Comparison of ENCODE assay signal across 7 cellular contexts in the genomic region with DNA sequence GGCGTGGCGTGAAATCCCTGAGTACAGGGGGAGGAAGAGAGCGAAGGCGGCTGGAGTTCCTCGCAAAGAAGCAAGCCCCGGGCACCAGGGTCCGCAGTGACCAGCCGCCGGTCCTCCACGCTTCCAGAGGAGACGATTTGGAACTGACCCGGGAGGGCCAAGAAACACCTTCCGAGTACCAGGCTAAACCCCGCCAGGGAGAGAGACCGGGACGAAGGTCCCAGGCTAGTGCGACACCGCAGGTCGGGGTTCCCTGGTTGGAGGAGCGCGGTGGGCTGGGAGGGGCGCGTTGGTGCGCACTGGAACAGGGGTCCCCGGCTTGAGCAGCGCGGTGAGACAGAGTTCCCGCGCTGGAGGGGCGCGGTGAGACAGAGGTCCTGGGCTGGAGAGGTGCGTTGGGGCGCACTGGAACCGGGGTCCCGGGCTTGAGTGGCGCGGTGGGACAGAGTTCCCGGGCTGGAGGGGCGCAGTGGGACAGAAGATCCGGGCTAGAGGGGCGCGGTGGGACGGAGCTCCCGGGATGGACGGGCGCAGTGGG. TPM values are rescaled to one million over a fixed set of nuclear protein-coding genes. Genes with fewer than 3 reads are reported as not detected.
A peak's percentile ranks its signal among the peaks of the same experiment; 100 is the strongest.
DNase-seq lines count a peak whose midpoint lies in the region; ATAC-seq and TF ChIP-seq lines count a peak whose summit lies in the region.

No MANE protein-coding gene starts in this region.

- H3K27ac Mint-ChIP-seq in activated T-helper 1 cell treated with anti-CD3 and anti-CD28 coated beads, Interleukin-12 subunit alpha, Interleukin-12 subunit beta, Interleukin-2, Interleukin-4 antibody, amounts not matched to agents 30 ng/mL and 10 ng/mL and 1 ng/mL, durations not matched to agents 14 hours and 24 hours and 36 hours = peak overlapping the region; percentile 77

- peak overlapping the region; percentile 86 for H3K9ac ChIP-seq in neural cell (ENCODE audit: low read length)

- H3F3A ChIP-seq in neural cell (ENCODE audit: insufficient read depth, low read length, poor library complexity, severe bottlenecking) = no peaks in the 10 kb centered on the region

- H3K4me2 ChIP-seq in neural cell (ENCODE audit: low read length) = peak overlapping the region; percentile 86

- no peaks in the 10 kb centered on the region for H3K9me3 ChIP-seq in neural cell (ENCODE audit: low read length)

- TF ChIP-seq EP300 in neural cell (conservative IDR thresholded peaks at IDR 0.05; ENCODE audit: poor library complexity, severe bottlenecking) = no peak

- peaks cover 19% of the 10 kb centered on the region for H3K79me2 ChIP-seq in neural cell (replicated peaks; ENCODE audit: insufficient read depth, low read length)

- H3K9me3 Mint-ChIP-seq in activated T-helper 1 cell treated with anti-CD3 and anti-CD28 coated beads, Interleukin-12 subunit alpha, Interleukin-12 subunit beta, Interleukin-2, Interleukin-4 antibody, amounts not matched to agents 30 ng/mL and 10 ng/mL and 1 ng/mL, durations not matched to agents 14 hours and 24 hours and 36 hours = peaks cover 11% of the 10 kb centered on the region

- no peak for TF ChIP-seq CTCF in GM13976 (IDR thresholded peaks at IDR 0.05; ENCODE audit: borderline replicate concordance, control extremely low read depth, extremely low read depth, insufficient read depth, missing control alignments)
- TF ChIP-seq CTCF in foreskin fibroblast (IDR thresholded peaks at IDR 0.05; ENCODE audit: low read depth, low read length) = no peak
- peak; percentile 15 for TF ChIP-seq CTCF in neural cell (IDR thresholded peaks at IDR 0.05; ENCODE audit: poor library complexity, severe bottlenecking)

- H4K20me1 ChIP-seq in neural cell (ENCODE audit: insufficient read depth) = no peaks in the 10 kb centered on the region

- peak overlapping the region; percentile 87 for H3K4me3 Mint-ChIP-seq in activated T-helper 1 cell treated with anti-CD3 and anti-CD28 coated beads, Interleukin-12 subunit alpha, Interleukin-12 subunit beta, Interleukin-2, Interleukin-4 antibody, amounts not matched to agents 30 ng/mL and 10 ng/mL and 1 ng/mL, durations not matched to agents 14 hours and 24 hours and 36 hours

- no peaks in the 10 kb centered on the region for H3K27me3 Mint-ChIP-seq in activated T-helper 1 cell treated with anti-CD3 and anti-CD28 coated beads, Interleukin-12 subunit alpha, Interleukin-12 subunit beta, Interleukin-2, Interleukin-4 antibody, amounts not matched to agents 30 ng/mL and 10 ng/mL and 1 ng/mL, durations not matched to agents 14 hours and 24 hours and 36 hours (ENCODE audit: insufficient read depth)

- peaks cover 17% of the 10 kb centered on the region for H3K36me3 Mint-ChIP-seq in activated T-helper 1 cell treated with anti-CD3 and anti-CD28 coated beads, Interleukin-12 subunit alpha, Interleukin-12 subunit beta, Interleukin-2, Interleukin-4 antibody, amounts not matched to agents 30 ng/mL and 10 ng/mL and 1 ng/mL, durations not matched to agents 14 hours and 24 hours and 36 hours (ENCODE audit: low read depth)

- H2AFZ ChIP-seq in neural cell (ENCODE audit: low read depth, low read length) = peak overlapping the region; percentile 91

- H3K27ac ChIP-seq in neural cell (ENCODE audit: low read length) = no peak overlapping the region

- peaks cover 60% of the 10 kb centered on the region for H3K4me1 Mint-ChIP-seq in activated T-helper 1 cell treated with anti-CD3 and anti-CD28 coated beads, Interleukin-12 subunit alpha, Interleukin-12 subunit beta, Interleukin-2, Interleukin-4 antibody, amounts not matched to agents 30 ng/mL and 10 ng/mL and 1 ng/mL, durations not matched to agents 14 hours and 24 hours and 36 hours (ENCODE audit: low read depth)

- TF ChIP-seq RAD21 in neural cell (conservative IDR thresholded peaks at IDR 0.05) = no peak

- no peaks in the 10 kb centered on the region for H3K9me2 ChIP-seq in neural cell (ENCODE audit: insufficient read depth, low read length)

- in situ Hi-C loops in GM13976 (cut with MboI; ENCODE audit: low sequenced_read_pairs, unreplicated experiment) = no loop called here

- DNase-seq in GM13976 (ENCODE audit: low spot score) = peak; percentile 57
- DNase-seq in HuH-7.5 (ENCODE audit: low spot score) = peak; percentile 56
- DNase-seq in activated T-helper 1 cell treated with anti-CD3 and anti-CD28 coated beads, Interleukin-12 subunit alpha, Interleukin-12 subunit beta, Interleukin-2, Interleukin-4 antibody, amounts not matched to agents 30 ng/mL and 10 ng/mL and 1 ng/mL, durations not matched to agents 14 hours and 24 hours and 36 hours (ENCODE audit: low spot score) = no peak
- peak in 1 of 2 donors; percentile 46 for DNase-seq in foreskin fibroblast

- H3K36me3 ChIP-seq in neural cell (ENCODE audit: insufficient read depth, low read length) = no peaks in the 10 kb centered on the region

- ATAC-seq in GM19023 (IDR thresholded peaks at IDR 0.05; ENCODE audit: unreplicated experiment) = no peak
- ATAC-seq in HG03520 (IDR thresholded peaks at IDR 0.05; ENCODE audit: unreplicated experiment) = no peak

- H3K4me3 ChIP-seq in foreskin fibroblast (ENCODE audit: low read depth in 1 of 2, low read length in 2 of 2) (peak overlapping the region; percentile 68 to 79), neural cell (ENCODE audit: low read length) (peak overlapping the region; percentile 96)

- H3K27me3 ChIP-seq in neural cell (ENCODE audit: insufficient read depth, low read depth, low read length) = no peaks in the 10 kb centered on the region

- intact Hi-C loops in activated T-helper 1 cell treated with anti-CD3 and anti-CD28 coated beads, Interleukin-12 subunit alpha, Interleukin-12 subunit beta, Interleukin-2, Interleukin-4 antibody, amounts not matched to agents 30 ng/mL and 10 ng/mL and 1 ng/mL, durations not matched to agents 14 hours and 24 hours and 36 hours (cut with micrococcal nuclease) = loop anchor here (2.0 to 10.0 kb wide), 5 partner anchors 107 to 1287 kb away; a partner anchor contains a TSS

TF ChIP-seq in neural cell, 6 proteins besides CTCF, POLR2A, EP300 and RAD21:
- TF ChIP-seq MXI1 (conservative IDR thresholded peaks at IDR 0.05; ENCODE audit: poor library complexity, severe bottlenecking) (no peak), SMC3 (conservative IDR thresholded peaks at IDR 0.05; ENCODE audit: poor library complexity) (no peak), POLR2AphosphoS5 (IDR thresholded peaks at IDR 0.05) (peak; percentile 46), TAF1 (IDR thresholded peaks at IDR 0.05; ENCODE audit: low read depth) (no peak), EZH2 (IDR thresholded peaks at IDR 0.05; ENCODE audit: borderline replicate concordance, insufficient read depth, low read length, poor library complexity, severe bottlenecking) (no peak)
- TF ChIP-seq, protein P1, sequence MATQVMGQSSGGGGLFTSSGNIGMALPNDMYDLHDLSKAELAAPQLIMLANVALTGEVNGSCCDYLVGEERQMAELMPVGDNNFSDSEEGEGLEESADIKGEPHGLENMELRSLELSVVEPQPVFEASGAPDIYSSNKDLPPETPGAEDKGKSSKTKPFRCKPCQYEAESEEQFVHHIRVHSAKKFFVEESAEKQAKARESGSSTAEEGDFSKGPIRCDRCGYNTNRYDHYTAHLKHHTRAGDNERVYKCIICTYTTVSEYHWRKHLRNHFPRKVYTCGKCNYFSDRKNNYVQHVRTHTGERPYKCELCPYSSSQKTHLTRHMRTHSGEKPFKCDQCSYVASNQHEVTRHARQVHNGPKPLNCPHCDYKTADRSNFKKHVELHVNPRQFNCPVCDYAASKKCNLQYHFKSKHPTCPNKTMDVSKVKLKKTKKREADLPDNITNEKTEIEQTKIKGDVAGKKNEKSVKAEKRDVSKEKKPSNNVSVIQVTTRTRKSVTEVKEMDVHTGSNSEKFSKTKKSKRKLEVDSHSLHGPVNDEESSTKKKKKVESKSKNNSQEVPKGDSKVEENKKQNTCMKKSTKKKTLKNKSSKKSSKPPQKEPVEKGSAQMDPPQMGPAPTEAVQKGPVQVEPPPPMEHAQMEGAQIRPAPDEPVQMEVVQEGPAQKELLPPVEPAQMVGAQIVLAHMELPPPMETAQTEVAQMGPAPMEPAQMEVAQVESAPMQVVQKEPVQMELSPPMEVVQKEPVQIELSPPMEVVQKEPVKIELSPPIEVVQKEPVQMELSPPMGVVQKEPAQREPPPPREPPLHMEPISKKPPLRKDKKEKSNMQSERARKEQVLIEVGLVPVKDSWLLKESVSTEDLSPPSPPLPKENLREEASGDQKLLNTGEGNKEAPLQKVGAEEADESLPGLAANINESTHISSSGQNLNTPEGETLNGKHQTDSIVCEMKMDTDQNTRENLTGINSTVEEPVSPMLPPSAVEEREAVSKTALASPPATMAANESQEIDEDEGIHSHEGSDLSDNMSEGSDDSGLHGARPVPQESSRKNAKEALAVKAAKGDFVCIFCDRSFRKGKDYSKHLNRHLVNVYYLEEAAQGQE (IDR thresholded peaks at IDR 0.05; ENCODE audit: borderline replicate concordance) = no peak

RNA-seq across cellular contexts. Expression of a gene that starts 0.9 kb away (rescaled TPM):
- 17.9 and 21.8 TPM in 2 replicates for total RNA-seq in activated T-helper 1 cell treated with anti-CD3 and anti-CD28 coated beads, Interleukin-12 subunit alpha, Interleukin-12 subunit beta, Interleukin-2, Interleukin-4 antibody, amounts not matched to agents 30 ng/mL and 10 ng/mL and 1 ng/mL, durations not matched to agents 14 hours and 24 hours and 36 hours
- polyA plus RNA-seq in neural cell = 49.4 and 51.2 TPM in 2 replicates
- polyA minus RNA-seq in neural cell = 97.9 and 102 TPM in 2 replicates

RNA-seq across cellular contexts. Expression of a gene that starts 13.0 kb away (rescaled TPM):
- 32.7 and 35.0 TPM in 2 replicates for total RNA-seq in activated T-helper 1 cell treated with anti-CD3 and anti-CD28 coated beads, Interleukin-12 subunit alpha, Interleukin-12 subunit beta, Interleukin-2, Interleukin-4 antibody, amounts not matched to agents 30 ng/mL and 10 ng/mL and 1 ng/mL, durations not matched to agents 14 hours and 24 hours and 36 hours
- 64.1 and 70.6 TPM in 2 replicates for polyA plus RNA-seq in neural cell
- 75.5 and 83.1 TPM in 2 replicates for polyA minus RNA-seq in neural cell
